ENCODE assay signal across 8 cellular contexts in the genomic region with DNA sequence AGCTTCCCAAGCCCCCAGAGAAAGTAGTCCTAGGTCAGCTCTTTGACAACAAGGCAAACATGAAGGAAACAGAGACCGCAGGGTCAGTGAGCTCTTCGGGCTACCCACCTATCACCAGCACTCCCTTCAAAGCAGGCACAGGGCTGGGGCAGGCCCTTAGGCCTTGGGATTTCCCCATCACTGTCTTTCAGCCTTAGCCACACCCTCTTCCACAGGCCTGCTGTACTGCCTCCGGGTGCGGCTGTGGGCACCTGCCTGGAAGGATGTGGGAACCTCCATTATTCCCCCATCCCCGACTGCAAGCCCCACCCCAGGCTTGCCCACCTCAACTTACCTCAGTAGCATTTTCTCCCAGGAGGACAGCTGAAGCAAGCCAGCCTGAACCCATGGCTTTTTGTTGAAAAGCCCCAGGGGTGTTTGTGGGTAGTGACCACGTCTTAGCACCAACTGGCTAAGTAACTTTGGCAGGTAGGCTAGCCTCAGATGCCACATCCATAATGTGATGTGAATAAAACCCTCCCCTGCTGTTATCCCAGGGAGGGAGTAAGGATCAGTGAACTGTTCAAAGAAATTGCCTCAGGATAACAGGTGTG.
DNase-seq lines count a peak whose midpoint lies in the region; ATAC-seq and TF ChIP-seq lines count a peak whose summit lies in the region.

No MANE protein-coding gene starts in this region.

- no peaks in the 10 kb centered on the region for H3K9me3 ChIP-seq in body of pancreas
- no peaks in the 10 kb centered on the region for H3K9me3 ChIP-seq in testis

- no peaks in the 10 kb centered on the region for H3K4me1 ChIP-seq in body of pancreas
- peaks cover 9% of the 10 kb centered on the region for H3K4me1 ChIP-seq in testis

- H3K27ac ChIP-seq in body of pancreas (no peak overlapping the region), testis (no peak overlapping the region)

- no peaks in the 10 kb centered on the region for H3K27me3 ChIP-seq in body of pancreas
- no peaks in the 10 kb centered on the region for H3K27me3 ChIP-seq in testis

- no peak for TF ChIP-seq CTCF in GM12865 (IDR thresholded peaks at IDR 0.05; ENCODE audit: insufficient read depth, low read depth, low read length, missing control alignments)
- TF ChIP-seq CTCF in epithelial cell of esophagus (IDR thresholded peaks at IDR 0.05; ENCODE audit: insufficient read depth, low read depth, low read length, missing control alignments), result no peak
- TF ChIP-seq CTCF in body of pancreas (IDR thresholded peaks at IDR 0.05), result no peak
- TF ChIP-seq CTCF in testis (IDR thresholded peaks at IDR 0.05), result no peak

- no peaks in the 10 kb centered on the region for H3K36me3 ChIP-seq in body of pancreas (replicated peaks in 1 of 2; ENCODE audit: insufficient read depth in 1 of 2, low read depth in 2 of 2)
- no peaks in the 10 kb centered on the region for H3K36me3 ChIP-seq in testis (ENCODE audit: low read depth, missing control alignments)

- intact Hi-C loops in body of pancreas (cut with DNase I) (no loop called here), testis (cut with DNase I; ENCODE audit: low total_unique reads) (no loop called here)

- 71 to 88% methylated on average over 6 of the region's 6 CpGs for WGBS in body of pancreas, 2 donors
- 87 to 89% methylated on average over 6 of the region's 6 CpGs for WGBS in testis, 2 donors

- H3K4me3 ChIP-seq in GM12865 (ENCODE audit: low read depth, low read length) (no peak overlapping the region), epithelial cell of esophagus (ENCODE audit: low read length) (no peak overlapping the region), body of pancreas (no peak overlapping the region), testis (no peak overlapping the region)

- ATAC-seq in GM21717 (IDR thresholded peaks at IDR 0.05; ENCODE audit: unreplicated experiment) (peak; percentile 98), body of pancreas (no peak)

- peak; percentile 75 for DNase-seq in GM12865 (ENCODE audit: low read depth)
- DNase-seq in NCI-H226, result peak; percentile 28
- peak; percentile 61 for DNase-seq in epithelial cell of esophagus (ENCODE audit: low read depth)
- DNase-seq in NOMO-1 treated with DMSO at 0.1 percent for 48 hours (lab: John Stamatoyannopoulos, UW; ENCODE audit: unreplicated experiment), result no peak
- DNase-seq in body of pancreas, result no peak
- DNase-seq in testis, result no peak
- DNase-seq in T1000 (lab: John Stamatoyannopoulos, UW), result no peak

- no peak for TF ChIP-seq POLR2A in body of pancreas (IDR thresholded peaks at IDR 0.05)
- no peak for TF ChIP-seq POLR2A in testis (IDR thresholded peaks at IDR 0.05)

Comparison
In these comparisons a context has a peak if more than half of its experiments do, and no peak if none do; other contexts are left out.
1. DNase-seq: peak in GM12865 (single experiment), NCI-H226 (single experiment) and epithelial cell of esophagus (single experiment); none in NOMO-1 treated with DMSO at 0.1 percent for 48 hours (single experiment), body of pancreas (0 of 4), testis (single experiment) and T1000 (single experiment).